Comparison of ENCODE assay signal across 23 cellular contexts in genomic region chr3:188229177-188229576, GRCh38.
A peak's percentile ranks its signal among the peaks of the same experiment; 100 is the strongest.
DNase-seq lines count a peak whose midpoint lies in the region; ATAC-seq, FAIRE-seq and TF ChIP-seq lines count a peak whose summit lies in the region.
"Had no signal": no experiment of that assay in that cellular context is flagged by ENCODE, and none has a peak within 500 bp of the region (broad histone marks: within the 10 kb centered on the region; RNA-seq: fewer than 3 reads in every experiment).

No MANE protein-coding gene starts in this region.

- no peaks in the 10 kb centered on the region for H3K27me3 ChIP-seq in BLaER1
- no peaks in the 10 kb centered on the region for H3K27me3 ChIP-seq in hepatocyte
- no peaks in the 10 kb centered on the region for H3K27me3 ChIP-seq in gastrocnemius medialis
- no peaks in the 10 kb centered on the region for H3K27me3 ChIP-seq in H7 (ENCODE audit: control insufficient read depth, insufficient read depth, low read length)
- H3K27me3 ChIP-seq: Peyer's patch had no signal

- H2AFZ ChIP-seq in hepatocyte = no peak overlapping the region

- no peak overlapping the region for H3K4me3 ChIP-seq in BLaER1
- no peak overlapping the region for H3K4me3 ChIP-seq in hepatocyte
- no peak overlapping the region for H3K4me3 ChIP-seq in gastrocnemius medialis
- H3K4me3 ChIP-seq in H7 (ENCODE audit: insufficient read depth, low read depth, low read length) = no peak overlapping the region
- H3K4me3 ChIP-seq in kidney (ENCODE audit: low read length in 2 of 2) = no peak overlapping the region
- H3K4me3 ChIP-seq: Peyer's patch, skin epidermis had no signal

- 69% methylated on average over 7 of the region's 7 CpGs for whole genome bisulfite sequencing in hepatocyte (ENCODE audit: low lambda C conversion rate, missing lambda C conversion rate)

- H3K9me3 ChIP-seq in BLaER1 (no peaks in the 10 kb centered on the region), hepatocyte (ENCODE audit: low read depth) (no peaks in the 10 kb centered on the region), gastrocnemius medialis (no peaks in the 10 kb centered on the region), kidney (ENCODE audit: control insufficient read depth in 1 of 2, low read length in 2 of 2) (no peaks in the 10 kb centered on the region)
- H3K9me3 ChIP-seq: Peyer's patch had no signal

- FAIRE-seq in kidney (lab: Jason Lieb, UNC) = no peak
- FAIRE-seq: keratinocyte had no signal

- H4K20me1 ChIP-seq in BLaER1 (no peaks in the 10 kb centered on the region), hepatocyte (ENCODE audit: insufficient read depth, poor library complexity, severe bottlenecking) (no peaks in the 10 kb centered on the region)

- ATAC-seq in gastrocnemius medialis (no peak), GM18505 (IDR thresholded peaks at IDR 0.05; ENCODE audit: unreplicated experiment) (no peak), HG03196 (IDR thresholded peaks at IDR 0.05; ENCODE audit: unreplicated experiment) (no peak)
- ATAC-seq: activated CD8-positive, alpha-beta memory T cell treated with anti-CD3 and anti-CD28 coated beads, Interleukin-2, amount 10 ng/mL, durations not matched to agents 7 days and 5 days had no signal

- peaks cover 98% of the 10 kb centered on the region for H3K79me2 ChIP-seq in hepatocyte

- H3K36me3 ChIP-seq in BLaER1 = peaks cover 45% of the 10 kb centered on the region
- H3K36me3 ChIP-seq in hepatocyte (replicated peaks; ENCODE audit: insufficient read depth, low read depth) = no peaks in the 10 kb centered on the region
- H3K36me3 ChIP-seq in gastrocnemius medialis = no peaks in the 10 kb centered on the region
- no peaks in the 10 kb centered on the region for H3K36me3 ChIP-seq in H7 (replicated peaks; ENCODE audit: control insufficient read depth, insufficient read depth, low read length)
- H3K36me3 ChIP-seq in kidney (ENCODE audit: control insufficient read depth in 1 of 2, insufficient read depth in 2 of 2, low read length in 2 of 2) = peaks cover 0 to 2% of the 10 kb centered on the region in 2 donors
- H3K36me3 ChIP-seq: Peyer's patch had no signal

- H3K4me1 ChIP-seq in BLaER1 (peaks cover 12% of the 10 kb centered on the region), hepatocyte (ENCODE audit: insufficient read depth) (no peaks in the 10 kb centered on the region), gastrocnemius medialis (peaks cover 28 to 59% of the 10 kb centered on the region in 2 donors), kidney (ENCODE audit: control insufficient read depth in 1 of 2, insufficient read depth in 1 of 2, low read depth in 1 of 2, low read length in 2 of 2) (peaks cover 0 to 2% of the 10 kb centered on the region in 2 donors)

- H3K4me2 ChIP-seq in BLaER1 (peak overlapping the region; percentile 14; the same call in 1 of the 2 replicates), hepatocyte (no peak overlapping the region)

- H3K9ac ChIP-seq in BLaER1 (no peak overlapping the region), kidney (ENCODE audit: low read length in 2 of 2) (no peak overlapping the region)

- intact Hi-C loops in gastrocnemius medialis (cut with DNase I; ENCODE audit: low total_unique reads) = loop anchor here (10.0 kb wide), 1 partner anchor 1586 kb away; no protein-coding TSS in a partner anchor
- intact Hi-C loops in kidney (cut with DNase I) = no loop called here

- no peak for DNase-seq in hepatocyte (ENCODE audit: low spot score)
- DNase-seq in gastrocnemius medialis = no peak
- no peak for DNase-seq in H7
- DNase-seq in kidney = no peak
- DNase-seq: activated CD4-positive, alpha-beta T cell treated with anti-CD3 and anti-CD28 coated beads, Interleukin-2, amount 10 ng/mL, durations not matched to agents 24 days and 14 days; activated CD8-positive, alpha-beta memory T cell treated with anti-CD3 and anti-CD28 coated beads, Interleukin-2, amount 10 ng/mL, durations not matched to agents 7 days and 5 days; CD4-positive, CD25-positive, alpha-beta regulatory T cell; cortex of kidney; DMS153; GF-D8; HFFc6; mesenchymal stem cell; MM.1S; NCI-H1694 treated with DMSO at 0.1 percent for 48 hours; Peyer's patch; posterior cingulate gyrus; stimulated activated CD4-positive, alpha-beta T cell treated with anti-CD3 and anti-CD28 coated beads, Interleukin-2, amount 100 ng/mL, for 48 hours had no signal

- TF ChIP-seq CTCF in VCaP (conservative IDR thresholded peaks at IDR 0.05) (no peak), hepatocyte (IDR thresholded peaks at IDR 0.05; ENCODE audit: poor library complexity) (no peak), gastrocnemius medialis (IDR thresholded peaks at IDR 0.05 in 4 of 5, conservative IDR thresholded peaks at IDR 0.05 in 1 of 5) (no peak), kidney (IDR thresholded peaks at IDR 0.05; ENCODE audit: borderline replicate concordance, extremely low read depth, insufficient read depth) (no peak)

- TF ChIP-seq POLR2A in gastrocnemius medialis (IDR thresholded peaks at IDR 0.05) = no peak
- TF ChIP-seq POLR2A in GM18505 (IDR thresholded peaks at IDR 0.05; ENCODE audit: borderline replicate concordance, extremely low read depth, insufficient read depth, insufficient read length) = no peak

- in situ Hi-C loops in gastrocnemius medialis (cut with MboI; ENCODE audit: low sequenced_read_pairs in 4 of 4) = loop anchor here in 1 of 4 donors (25.0 kb wide), 1 partner anchor 492 kb away; the partner anchor contains the start of gene BCL6

- no peak overlapping the region for H3K27ac ChIP-seq in BLaER1
- H3K27ac ChIP-seq in VCaP = peak overlapping the region; percentile 52
- H3K27ac ChIP-seq in hepatocyte = peak overlapping the region; percentile 33
- H3K27ac ChIP-seq in gastrocnemius medialis = peak overlapping the region; percentile 87 to 89 (median 88)
- H3K27ac ChIP-seq in kidney (ENCODE audit: low read depth in 2 of 2, low read length in 2 of 2) = no peak overlapping the region
- H3K27ac ChIP-seq: skin epidermis had no signal

- no peaks in the 10 kb centered on the region for H3K9me2 ChIP-seq in hepatocyte (replicated peaks; ENCODE audit: insufficient read depth)

Comparison
In these comparisons a context has a peak if more than half of its experiments do, and no peak if none do; other contexts are left out.
1. H3K27ac ChIP-seq: peak in VCaP (single experiment), hepatocyte (single experiment) and gastrocnemius medialis (4 of 4); none in BLaER1 (single experiment) and kidney (0 of 2).